1 cellular context compared by ENCODE assay signal in the genomic region with DNA sequence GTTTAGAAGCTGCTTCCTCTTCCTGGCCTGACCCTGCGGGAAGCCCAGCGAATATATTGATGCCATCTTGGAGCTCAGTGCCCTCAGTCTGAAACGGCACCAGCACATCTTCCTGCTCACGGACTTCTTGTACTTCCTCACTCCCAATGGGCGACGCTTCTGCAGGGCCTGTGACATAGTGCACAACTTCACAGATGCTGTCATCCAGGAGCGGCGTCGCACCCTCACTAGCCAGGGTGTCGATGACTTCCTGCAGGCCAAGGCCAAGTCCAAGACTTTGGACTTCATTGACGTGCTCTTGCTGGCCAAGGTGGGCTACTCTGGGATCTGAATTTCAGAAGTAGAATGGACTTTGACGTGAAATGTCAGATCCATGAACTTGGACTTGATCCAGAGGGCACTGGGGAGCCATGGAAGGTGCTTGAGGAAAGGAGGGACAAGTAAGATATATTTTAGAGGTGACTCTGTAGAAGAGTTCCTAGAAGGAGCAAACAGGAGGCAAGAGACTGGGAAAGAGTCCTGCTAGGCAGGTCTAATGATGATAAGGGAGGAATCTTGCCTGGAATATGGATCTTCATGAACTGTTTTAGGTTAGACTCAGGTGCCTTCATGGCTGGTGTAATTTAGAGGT.
TF ChIP-seq lines count a peak whose summit lies in the region.

No MANE protein-coding gene starts in this region.

TF ChIP-seq in HEK293, 187 proteins besides CTCF, POLR2A, EP300 and RAD21 (continued from another document):
- TF ChIP-seq ZNF157 (tag by site-specific recombination; IDR thresholded peaks at IDR 0.05) = no peak
